ENCODE assay signal across 3 cellular contexts in genomic region chr21:40926238-40926637, GRCh38.
TF ChIP-seq lines count a peak whose summit lies in the region.

No MANE protein-coding gene starts in this region.

TF ChIP-seq in HepG2, 621 proteins besides CTCF, POLR2A, EP300 and RAD21 (continues in another document):
- TF ChIP-seq, protein P1, sequence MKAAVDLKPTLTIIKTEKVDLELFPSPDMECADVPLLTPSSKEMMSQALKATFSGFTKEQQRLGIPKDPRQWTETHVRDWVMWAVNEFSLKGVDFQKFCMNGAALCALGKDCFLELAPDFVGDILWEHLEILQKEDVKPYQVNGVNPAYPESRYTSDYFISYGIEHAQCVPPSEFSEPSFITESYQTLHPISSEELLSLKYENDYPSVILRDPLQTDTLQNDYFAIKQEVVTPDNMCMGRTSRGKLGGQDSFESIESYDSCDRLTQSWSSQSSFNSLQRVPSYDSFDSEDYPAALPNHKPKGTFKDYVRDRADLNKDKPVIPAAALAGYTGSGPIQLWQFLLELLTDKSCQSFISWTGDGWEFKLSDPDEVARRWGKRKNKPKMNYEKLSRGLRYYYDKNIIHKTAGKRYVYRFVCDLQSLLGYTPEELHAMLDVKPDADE (CRISPR knock-in tag; IDR thresholded peaks at IDR 0.05): no peak
- TF ChIP-seq, protein P2, sequence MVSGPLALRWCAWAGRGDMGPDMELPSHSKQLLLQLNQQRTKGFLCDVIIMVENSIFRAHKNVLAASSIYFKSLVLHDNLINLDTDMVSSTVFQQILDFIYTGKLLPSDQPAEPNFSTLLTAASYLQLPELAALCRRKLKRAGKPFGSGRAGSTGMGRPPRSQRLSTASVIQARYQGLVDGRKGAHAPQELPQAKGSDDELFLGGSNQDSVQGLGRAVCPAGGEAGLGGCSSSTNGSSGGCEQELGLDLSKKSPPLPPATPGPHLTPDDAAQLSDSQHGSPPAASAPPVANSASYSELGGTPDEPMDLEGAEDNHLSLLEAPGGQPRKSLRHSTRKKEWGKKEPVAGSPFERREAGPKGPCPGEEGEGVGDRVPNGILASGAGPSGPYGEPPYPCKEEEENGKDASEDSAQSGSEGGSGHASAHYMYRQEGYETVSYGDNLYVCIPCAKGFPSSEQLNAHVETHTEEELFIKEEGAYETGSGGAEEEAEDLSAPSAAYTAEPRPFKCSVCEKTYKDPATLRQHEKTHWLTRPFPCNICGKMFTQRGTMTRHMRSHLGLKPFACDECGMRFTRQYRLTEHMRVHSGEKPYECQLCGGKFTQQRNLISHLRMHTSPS (CRISPR knock-in tag; IDR thresholded peaks at IDR 0.05; ENCODE audit: low read depth): no peak
- no peak for TF ChIP-seq MEIS1 (CRISPR knock-in tag; IDR thresholded peaks at IDR 0.05; ENCODE audit: borderline replicate concordance)
- no peak for TF ChIP-seq ZNF251 (CRISPR knock-in tag; IDR thresholded peaks at IDR 0.05)
- TF ChIP-seq RNF2 (conservative IDR thresholded peaks at IDR 0.05; ENCODE audit: low read depth): no peak
- no peak for TF ChIP-seq ZBTB3 (CRISPR knock-in tag; IDR thresholded peaks at IDR 0.05; ENCODE audit: borderline replicate concordance, low read depth)
- no peak for TF ChIP-seq CBFB (CRISPR knock-in tag; IDR thresholded peaks at IDR 0.05)
- TF ChIP-seq GATA4 (IDR thresholded peaks at IDR 0.05; ENCODE audit: borderline replicate concordance, low read depth): no peak
- no peak for TF ChIP-seq ATF1 (CRISPR knock-in tag; IDR thresholded peaks at IDR 0.05)
- TF ChIP-seq DDIT3 (CRISPR knock-in tag; IDR thresholded peaks at IDR 0.05): no peak

TF ChIP-seq in IMR-90, 13 proteins besides CTCF, POLR2A, EP300 and RAD21:
- TF ChIP-seq, protein P3, sequence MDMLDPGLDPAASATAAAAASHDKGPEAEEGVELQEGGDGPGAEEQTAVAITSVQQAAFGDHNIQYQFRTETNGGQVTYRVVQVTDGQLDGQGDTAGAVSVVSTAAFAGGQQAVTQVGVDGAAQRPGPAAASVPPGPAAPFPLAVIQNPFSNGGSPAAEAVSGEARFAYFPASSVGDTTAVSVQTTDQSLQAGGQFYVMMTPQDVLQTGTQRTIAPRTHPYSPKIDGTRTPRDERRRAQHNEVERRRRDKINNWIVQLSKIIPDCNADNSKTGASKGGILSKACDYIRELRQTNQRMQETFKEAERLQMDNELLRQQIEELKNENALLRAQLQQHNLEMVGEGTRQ (IDR thresholded peaks at IDR 0.05; ENCODE audit: low read depth, low read length): no peak
- TF ChIP-seq MAFK (IDR thresholded peaks at IDR 0.05; ENCODE audit: low read depth, low read length): peak; percentile 50

TF ChIP-seq in K562, 482 proteins besides CTCF, POLR2A, EP300 and RAD21:
- TF ChIP-seq MAFF (IDR thresholded peaks at IDR 0.05; ENCODE audit: low read length) (peak; percentile 12; the same call in 1 of the 2 replicates), KLF6 (CRISPR knock-in tag; IDR thresholded peaks at IDR 0.05; ENCODE audit: borderline replicate concordance) (no peak)
TF ChIP-seq in K562: peak in this region for 1.
